Comparison of ENCODE assay signal across 1 cellular context in genomic region chr2:174051039-174051438, GRCh38.
TF ChIP-seq lines count a peak whose summit lies in the region.

No MANE protein-coding gene starts in this region.

TF ChIP-seq in IMR-90, 13 proteins besides CTCF, POLR2A, EP300 and RAD21:
- TF ChIP-seq USF2 (IDR thresholded peaks at IDR 0.05; ENCODE audit: low read depth, low read length), result no peak
- no peak for TF ChIP-seq NFE2L2 (IDR thresholded peaks at IDR 0.05; ENCODE audit: low read depth, low read length)
- no peak for TF ChIP-seq RCOR1 (IDR thresholded peaks at IDR 0.05; ENCODE audit: insufficient replicate concordance, low read length)
- TF ChIP-seq MAFK (IDR thresholded peaks at IDR 0.05; ENCODE audit: low read depth, low read length), result no peak
- TF ChIP-seq SMC3 (IDR thresholded peaks at IDR 0.05; ENCODE audit: low read depth, low read length), result no peak
- no peak for TF ChIP-seq FOS (IDR thresholded peaks at IDR 0.05; ENCODE audit: low read depth, low read length)
- no peak for TF ChIP-seq CEBPB (IDR thresholded peaks at IDR 0.05; ENCODE audit: low read depth, low read length)
- no peak for TF ChIP-seq MXI1 (IDR thresholded peaks at IDR 0.05; ENCODE audit: borderline replicate concordance, low read depth, low read length)
- TF ChIP-seq BHLHE40 (IDR thresholded peaks at IDR 0.05; ENCODE audit: low read depth, low read length), result no peak
- no peak for TF ChIP-seq CHD1 (IDR thresholded peaks at IDR 0.05; ENCODE audit: low read depth, low read length)
- no peak for TF ChIP-seq MAZ (IDR thresholded peaks at IDR 0.05; ENCODE audit: borderline replicate concordance, low read depth, low read length)
- TF ChIP-seq RFX5 (IDR thresholded peaks at IDR 0.05; ENCODE audit: low read depth, low read length), result no peak
- no peak for TF ChIP-seq ELK1 (IDR thresholded peaks at IDR 0.05; ENCODE audit: borderline replicate concordance, low read depth, low read length)
